ENCODE assay signal across 17 cellular contexts in the genomic region with DNA sequence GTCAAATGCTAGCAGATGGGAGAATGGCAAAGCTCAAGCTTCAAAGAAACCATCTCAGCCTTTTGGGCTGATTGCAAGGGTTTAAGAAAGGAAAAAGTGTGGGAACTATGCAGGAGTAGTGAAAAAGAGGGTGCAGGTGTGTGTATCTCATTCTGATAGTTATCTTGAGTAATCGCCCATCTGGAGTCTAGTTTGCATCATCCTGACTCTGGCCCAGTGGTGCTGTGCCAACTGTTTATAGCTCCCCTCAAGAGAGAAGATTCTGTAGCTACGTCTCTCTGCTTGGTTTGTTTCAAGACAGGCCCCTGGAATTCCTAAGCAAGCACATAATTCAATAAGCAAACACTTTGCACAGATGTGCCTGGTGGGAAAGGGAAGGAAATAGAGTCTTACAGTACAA.
"Had no signal": no experiment of that assay in that cellular context is flagged by ENCODE, and none has a peak within 500 bp of the region (broad histone marks: within the 10 kb centered on the region; RNA-seq: fewer than 3 reads in every experiment).

No MANE protein-coding gene starts in this region.

- H3K27ac Mint-ChIP-seq: IgD-negative memory B cell; T-cell; T-helper 1 cell treated with Interleukin-12 subunit alpha and Interleukin-12 subunit beta and Interleukin-4 antibody, amounts not matched to agents 30 μg/mL and 1 μg/mL, for 36 hours had no signal

- H3K9me3 ChIP-seq: SK-N-SH had no signal

- H3K9ac ChIP-seq: SK-N-SH had no signal

- DNase-seq: KBM-7, NCI-H1092 treated with DMSO at 0.1 percent for 48 hours, NCI-H1436, NCI-H187, NCI-H2029, NCI-H2081 treated with DMSO at 0.1 percent for 48 hours, NCI-H2227 treated with DMSO at 0.1 percent for 48 hours, NCI-H526, NCI-H748 treated with DMSO at 0.1 percent for 48 hours, SHP77, SK-N-SH, SW 1271, T-cell had no signal

- H3K4me2 ChIP-seq: SK-N-SH had no signal

- H3K27ac ChIP-seq: HL-60, RWPE1 had no signal

- ATAC-seq: T-cell had no signal

- H3K4me3 Mint-ChIP-seq: IgD-negative memory B cell; T-cell; T-helper 1 cell treated with Interleukin-12 subunit alpha and Interleukin-12 subunit beta and Interleukin-4 antibody, amounts not matched to agents 30 μg/mL and 1 μg/mL, for 36 hours had no signal

- H3K4me1 Mint-ChIP-seq: IgD-negative memory B cell, T-cell had no signal

- H3K36me3 Mint-ChIP-seq: IgD-negative memory B cell, T-cell had no signal
